Comparison of ENCODE assay signal across 1 cellular context in the genomic region with DNA sequence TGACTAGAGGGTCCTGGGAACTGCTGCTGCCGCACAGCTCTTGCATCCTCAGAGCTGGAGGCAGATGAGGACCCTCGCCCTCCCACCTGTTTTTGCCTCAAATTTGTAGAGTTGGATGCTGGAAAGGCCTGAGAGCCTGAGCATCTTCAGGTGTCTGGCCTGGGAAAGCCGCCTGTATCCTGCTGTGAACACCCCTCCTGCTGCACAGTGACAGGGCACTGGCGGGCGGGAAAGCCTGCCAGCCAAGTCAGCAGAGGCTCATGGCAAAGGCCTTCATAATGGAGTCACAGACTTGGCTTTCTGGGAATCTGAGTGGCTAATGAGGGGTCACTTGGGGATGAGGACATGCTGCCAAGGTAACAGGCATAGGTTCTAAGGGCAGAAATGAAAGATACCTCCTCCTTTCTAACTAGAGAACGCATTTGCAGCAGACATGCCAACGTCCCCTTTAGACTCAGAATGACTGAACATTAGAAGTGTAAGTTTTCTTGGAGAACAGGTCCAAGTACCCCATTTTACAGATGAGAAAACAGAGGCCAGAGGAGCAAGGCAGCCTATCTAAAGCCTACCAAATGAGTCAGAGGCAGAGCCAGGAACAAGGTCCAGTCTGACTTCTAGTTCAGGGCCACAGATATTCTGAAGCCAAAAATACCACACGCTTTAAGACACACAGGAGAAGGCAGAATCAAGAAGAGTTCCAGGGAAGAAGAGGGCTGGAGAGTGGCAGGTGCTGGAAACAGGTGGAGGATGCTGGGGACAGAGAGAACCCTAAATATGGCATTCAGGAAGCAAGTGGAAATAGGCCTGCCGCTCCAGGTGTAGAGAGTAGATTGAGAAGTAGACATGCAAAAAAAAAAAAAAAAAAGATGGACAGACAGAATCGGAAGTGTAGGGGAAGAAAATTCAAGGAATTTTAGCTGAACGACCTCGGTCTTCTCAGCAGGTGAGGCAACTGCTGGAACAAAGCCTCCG.
TF ChIP-seq lines count a peak whose summit lies in the region.

No MANE protein-coding gene starts in this region.

TF ChIP-seq in WTC11, 78 proteins besides CTCF, POLR2A, EP300 and RAD21 (continued from another document):
- TF ChIP-seq, protein P1, sequence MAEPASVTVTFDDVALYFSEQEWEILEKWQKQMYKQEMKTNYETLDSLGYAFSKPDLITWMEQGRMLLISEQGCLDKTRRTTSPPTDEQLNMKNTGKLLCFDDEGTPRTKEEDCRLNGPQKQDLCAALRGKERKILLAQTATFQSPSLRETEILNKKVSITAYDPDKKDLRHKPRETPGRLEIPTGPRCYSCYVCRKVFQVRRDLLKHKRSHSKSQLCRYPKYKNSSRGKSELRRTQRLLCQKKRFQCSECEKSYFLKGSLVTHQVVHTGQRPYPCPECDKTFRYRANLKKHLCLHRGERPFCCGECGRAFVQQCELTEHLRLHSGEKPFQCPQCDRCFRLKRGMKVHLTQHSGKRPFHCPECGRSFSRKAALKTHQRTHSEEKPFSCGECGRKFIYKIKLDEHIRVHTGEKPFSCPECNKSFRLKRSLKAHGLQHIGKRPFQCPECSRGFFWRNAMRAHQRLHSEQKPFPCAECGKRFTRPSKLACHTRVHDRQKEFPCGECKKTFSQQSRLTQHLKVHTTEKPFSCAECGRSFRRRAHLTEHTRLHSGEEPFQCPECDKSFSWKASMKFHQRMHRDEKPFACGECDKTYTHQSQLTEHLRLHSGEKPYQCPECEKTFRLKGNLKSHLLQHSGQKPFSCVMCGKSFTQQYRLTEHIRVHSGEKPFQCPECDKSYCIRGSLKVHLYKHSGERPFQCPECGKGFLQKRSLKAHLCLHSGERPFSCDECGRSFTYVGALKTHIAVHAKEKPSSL (CRISPR knock-in tag; conservative IDR thresholded peaks at IDR 0.05), result no peak
- TF ChIP-seq, protein P2, sequence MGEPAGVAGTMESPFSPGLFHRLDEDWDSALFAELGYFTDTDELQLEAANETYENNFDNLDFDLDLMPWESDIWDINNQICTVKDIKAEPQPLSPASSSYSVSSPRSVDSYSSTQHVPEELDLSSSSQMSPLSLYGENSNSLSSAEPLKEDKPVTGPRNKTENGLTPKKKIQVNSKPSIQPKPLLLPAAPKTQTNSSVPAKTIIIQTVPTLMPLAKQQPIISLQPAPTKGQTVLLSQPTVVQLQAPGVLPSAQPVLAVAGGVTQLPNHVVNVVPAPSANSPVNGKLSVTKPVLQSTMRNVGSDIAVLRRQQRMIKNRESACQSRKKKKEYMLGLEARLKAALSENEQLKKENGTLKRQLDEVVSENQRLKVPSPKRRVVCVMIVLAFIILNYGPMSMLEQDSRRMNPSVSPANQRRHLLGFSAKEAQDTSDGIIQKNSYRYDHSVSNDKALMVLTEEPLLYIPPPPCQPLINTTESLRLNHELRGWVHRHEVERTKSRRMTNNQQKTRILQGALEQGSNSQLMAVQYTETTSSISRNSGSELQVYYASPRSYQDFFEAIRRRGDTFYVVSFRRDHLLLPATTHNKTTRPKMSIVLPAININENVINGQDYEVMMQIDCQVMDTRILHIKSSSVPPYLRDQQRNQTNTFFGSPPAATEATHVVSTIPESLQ (CRISPR knock-in tag; IDR thresholded peaks at IDR 0.05), result no peak
- TF ChIP-seq, protein P3, sequence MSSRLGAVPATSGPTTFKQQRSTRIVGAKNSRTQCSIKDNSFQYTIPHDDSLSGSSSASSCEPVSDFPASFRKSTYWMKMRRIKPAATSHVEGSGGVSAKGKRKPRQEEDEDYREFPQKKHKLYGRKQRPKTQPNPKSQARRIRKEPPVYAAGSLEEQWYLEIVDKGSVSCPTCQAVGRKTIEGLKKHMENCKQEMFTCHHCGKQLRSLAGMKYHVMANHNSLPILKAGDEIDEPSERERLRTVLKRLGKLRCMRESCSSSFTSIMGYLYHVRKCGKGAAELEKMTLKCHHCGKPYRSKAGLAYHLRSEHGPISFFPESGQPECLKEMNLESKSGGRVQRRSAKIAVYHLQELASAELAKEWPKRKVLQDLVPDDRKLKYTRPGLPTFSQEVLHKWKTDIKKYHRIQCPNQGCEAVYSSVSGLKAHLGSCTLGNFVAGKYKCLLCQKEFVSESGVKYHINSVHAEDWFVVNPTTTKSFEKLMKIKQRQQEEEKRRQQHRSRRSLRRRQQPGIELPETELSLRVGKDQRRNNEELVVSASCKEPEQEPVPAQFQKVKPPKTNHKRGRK (CRISPR knock-in tag; IDR thresholded peaks at IDR 0.05; ENCODE audit: borderline replicate concordance), result no peak
- no peak for TF ChIP-seq ZNF232 (CRISPR knock-in tag; IDR thresholded peaks at IDR 0.05)
- no peak for TF ChIP-seq CREM (CRISPR knock-in tag; IDR thresholded peaks at IDR 0.05)
- TF ChIP-seq, protein P4, sequence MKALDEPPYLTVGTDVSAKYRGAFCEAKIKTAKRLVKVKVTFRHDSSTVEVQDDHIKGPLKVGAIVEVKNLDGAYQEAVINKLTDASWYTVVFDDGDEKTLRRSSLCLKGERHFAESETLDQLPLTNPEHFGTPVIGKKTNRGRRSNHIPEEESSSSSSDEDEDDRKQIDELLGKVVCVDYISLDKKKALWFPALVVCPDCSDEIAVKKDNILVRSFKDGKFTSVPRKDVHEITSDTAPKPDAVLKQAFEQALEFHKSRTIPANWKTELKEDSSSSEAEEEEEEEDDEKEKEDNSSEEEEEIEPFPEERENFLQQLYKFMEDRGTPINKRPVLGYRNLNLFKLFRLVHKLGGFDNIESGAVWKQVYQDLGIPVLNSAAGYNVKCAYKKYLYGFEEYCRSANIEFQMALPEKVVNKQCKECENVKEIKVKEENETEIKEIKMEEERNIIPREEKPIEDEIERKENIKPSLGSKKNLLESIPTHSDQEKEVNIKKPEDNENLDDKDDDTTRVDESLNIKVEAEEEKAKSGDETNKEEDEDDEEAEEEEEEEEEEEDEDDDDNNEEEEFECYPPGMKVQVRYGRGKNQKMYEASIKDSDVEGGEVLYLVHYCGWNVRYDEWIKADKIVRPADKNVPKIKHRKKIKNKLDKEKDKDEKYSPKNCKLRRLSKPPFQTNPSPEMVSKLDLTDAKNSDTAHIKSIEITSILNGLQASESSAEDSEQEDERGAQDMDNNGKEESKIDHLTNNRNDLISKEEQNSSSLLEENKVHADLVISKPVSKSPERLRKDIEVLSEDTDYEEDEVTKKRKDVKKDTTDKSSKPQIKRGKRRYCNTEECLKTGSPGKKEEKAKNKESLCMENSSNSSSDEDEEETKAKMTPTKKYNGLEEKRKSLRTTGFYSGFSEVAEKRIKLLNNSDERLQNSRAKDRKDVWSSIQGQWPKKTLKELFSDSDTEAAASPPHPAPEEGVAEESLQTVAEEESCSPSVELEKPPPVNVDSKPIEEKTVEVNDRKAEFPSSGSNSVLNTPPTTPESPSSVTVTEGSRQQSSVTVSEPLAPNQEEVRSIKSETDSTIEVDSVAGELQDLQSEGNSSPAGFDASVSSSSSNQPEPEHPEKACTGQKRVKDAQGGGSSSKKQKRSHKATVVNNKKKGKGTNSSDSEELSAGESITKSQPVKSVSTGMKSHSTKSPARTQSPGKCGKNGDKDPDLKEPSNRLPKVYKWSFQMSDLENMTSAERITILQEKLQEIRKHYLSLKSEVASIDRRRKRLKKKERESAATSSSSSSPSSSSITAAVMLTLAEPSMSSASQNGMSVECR (CRISPR knock-in tag; IDR thresholded peaks at IDR 0.05; ENCODE audit: borderline replicate concordance), result no peak
- TF ChIP-seq ZNF317 (CRISPR knock-in tag; IDR thresholded peaks at IDR 0.05; ENCODE audit: borderline replicate concordance, low read depth), result no peak
- TF ChIP-seq, protein P5, sequence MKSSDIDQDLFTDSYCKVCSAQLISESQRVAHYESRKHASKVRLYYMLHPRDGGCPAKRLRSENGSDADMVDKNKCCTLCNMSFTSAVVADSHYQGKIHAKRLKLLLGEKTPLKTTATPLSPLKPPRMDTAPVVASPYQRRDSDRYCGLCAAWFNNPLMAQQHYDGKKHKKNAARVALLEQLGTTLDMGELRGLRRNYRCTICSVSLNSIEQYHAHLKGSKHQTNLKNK (CRISPR knock-in tag; IDR thresholded peaks at IDR 0.05), result no peak
- no peak for TF ChIP-seq MYBL2 (CRISPR knock-in tag; IDR thresholded peaks at IDR 0.05)
- no peak for TF ChIP-seq SMAD3 (CRISPR knock-in tag; IDR thresholded peaks at IDR 0.05; ENCODE audit: borderline replicate concordance)
